8 cellular contexts compared by ENCODE assay signal in the genomic region with DNA sequence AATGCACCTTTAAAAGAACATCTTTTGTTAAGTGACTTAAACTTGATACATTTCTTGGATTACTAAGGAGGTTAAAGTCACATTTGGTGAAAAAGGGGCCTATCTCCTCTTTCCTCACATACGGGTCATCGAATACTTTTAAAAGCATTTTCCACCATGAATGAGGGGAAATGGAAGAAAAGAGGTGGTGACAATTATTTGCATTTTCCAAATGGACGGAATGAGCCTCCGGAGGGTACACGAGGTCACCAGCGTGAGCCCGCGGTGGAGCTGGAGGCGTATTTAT. TPM values are rescaled to one million over a fixed set of nuclear protein-coding genes. Genes with fewer than 3 reads are reported as not detected.
DNase-seq lines count a peak whose midpoint lies in the region; ATAC-seq lines count a peak whose summit lies in the region.

No MANE protein-coding gene starts in this region.

- H3K36me3 Mint-ChIP-seq in central memory CD8-positive, alpha-beta T cell (ENCODE audit: insufficient read depth): peaks cover 3% of the 10 kb centered on the region
- peaks cover 0 to 2% (median 0%) of the 10 kb centered on the region in 5 donors for H3K36me3 Mint-ChIP-seq in naive thymus-derived CD4-positive, alpha-beta T cell

- H3K4me3 ChIP-seq in BLaER1 treated with 17β-estradiol and CSF1 and Interleukin-3, amounts not matched to agents 10 nM and 100 nM: peak overlapping the region; percentile 60 to 89 (median 72)
- peak overlapping the region; percentile 89 for H3K4me3 ChIP-seq in HUES64 (ENCODE audit: low read length)
- H3K4me3 ChIP-seq in naive thymus-derived CD4-positive, alpha-beta T cell (ENCODE audit: low read length): peak overlapping the region; percentile 73

- peaks cover 4 to 52% (median 35%) of the 10 kb centered on the region in 11 experiments; a peak in 17 of 22 replicates for H4K20me1 ChIP-seq in BLaER1 treated with 17β-estradiol and CSF1 and Interleukin-3, amounts not matched to agents 10 nM and 100 nM

- no peak for DNase-seq in central memory CD8-positive, alpha-beta T cell (ENCODE audit: low spot score in 2 of 2)
- peak in 1 of 9 donors; percentile 4 for DNase-seq in naive thymus-derived CD4-positive, alpha-beta T cell
- DNase-seq in ACHN (no peak), COLO668 (lab: John Stamatoyannopoulos, UW; ENCODE audit: unreplicated experiment) (no peak), DMS79 treated with DMSO at 0.1 percent for 48 hours (lab: John Stamatoyannopoulos, UW) (no peak)
- DNase-seq in activated effector memory CD4-positive, alpha-beta T cell treated with anti-CD3 and anti-CD28 coated beads, Interleukin-2, amount 50 U/mL, for 16 hours: no peak

- 2% methylated on average over 7 of the region's 9 CpGs for WGBS in HUES64

- H3K9me3 ChIP-seq in BLaER1 treated with 17β-estradiol and CSF1 and Interleukin-3, amounts not matched to agents 10 nM and 100 nM (replicated peaks in 1 of 11): peaks cover 0 to 4% (median 0%) of the 10 kb centered on the region in 11 experiments; a peak in 1 of 22 replicates
- H3K9me3 ChIP-seq in HUES64 (ENCODE audit: insufficient read depth, low read depth, low read length): no peaks in the 10 kb centered on the region
- no peaks in the 10 kb centered on the region for H3K9me3 ChIP-seq in naive thymus-derived CD4-positive, alpha-beta T cell (ENCODE audit: control insufficient read depth in 2 of 3, low read length in 3 of 3)

- POLR2A ChIA-PET in naive thymus-derived CD4-positive, alpha-beta T cell (lab: Charles Lee): interaction anchor here (1.1 to 2.8 kb wide), 2 partner anchors 14 to 44 kb away, joined by 4 to 10 read pairs; no protein-coding TSS in a partner anchor

- peaks cover 88 to 100% (median 98%) of the 10 kb centered on the region in 11 experiments for H3K27me3 ChIP-seq in BLaER1 treated with 17β-estradiol and CSF1 and Interleukin-3, amounts not matched to agents 10 nM and 100 nM
- H3K27me3 ChIP-seq in HUES64 (ENCODE audit: insufficient read depth, low read length): no peaks in the 10 kb centered on the region
- H3K27me3 ChIP-seq in naive thymus-derived CD4-positive, alpha-beta T cell (ENCODE audit: control insufficient read depth in 2 of 2, insufficient read depth in 2 of 2, low read length in 2 of 2): peaks cover 0 to 6% of the 10 kb centered on the region in 2 donors

- H3K4me1 Mint-ChIP-seq in central memory CD8-positive, alpha-beta T cell: peaks cover 37% of the 10 kb centered on the region
- H3K4me1 Mint-ChIP-seq in naive thymus-derived CD4-positive, alpha-beta T cell: peaks cover 13 to 47% (median 36%) of the 10 kb centered on the region in 7 donors

- no peak for ATAC-seq in central memory CD8-positive, alpha-beta T cell (replicated peaks; ENCODE audit: extremely low read depth, poor library complexity, severe bottlenecking)
- ATAC-seq in naive thymus-derived CD4-positive, alpha-beta T cell: no peak

- H3K27ac Mint-ChIP-seq in central memory CD8-positive, alpha-beta T cell (ENCODE audit: low read depth): peak overlapping the region; percentile 65
- H3K27ac Mint-ChIP-seq in naive thymus-derived CD4-positive, alpha-beta T cell: peak overlapping the region in 5 of 9 donors; percentile 31 to 71 (median 54)

- no peaks in the 10 kb centered on the region for H3K9me3 Mint-ChIP-seq in central memory CD8-positive, alpha-beta T cell
- peaks cover 0 to 2% (median 0%) of the 10 kb centered on the region in 11 donors for H3K9me3 Mint-ChIP-seq in naive thymus-derived CD4-positive, alpha-beta T cell

- H3K4me1 ChIP-seq in BLaER1 treated with 17β-estradiol and CSF1 and Interleukin-3, amounts not matched to agents 10 nM and 100 nM: peaks cover 14 to 31% (median 17%) of the 10 kb centered on the region in 10 experiments
- peaks cover 26% of the 10 kb centered on the region for H3K4me1 ChIP-seq in HUES64 (ENCODE audit: insufficient read depth, low read length)
- peaks cover 9 to 11% of the 10 kb centered on the region in 2 donors for H3K4me1 ChIP-seq in naive thymus-derived CD4-positive, alpha-beta T cell (ENCODE audit: control insufficient read depth in 2 of 2, insufficient read depth in 2 of 2, low read length in 2 of 2)

- in situ Hi-C loops in ACHN (cut with HindIII; ENCODE audit: low pct_ligation_motif_present, low pct_unique_long_range_greater_than_20kb, low sequenced_read_pairs): no loop called here

- H3K4me3 Mint-ChIP-seq in central memory CD8-positive, alpha-beta T cell: peak overlapping the region; percentile 85
- H3K4me3 Mint-ChIP-seq in naive thymus-derived CD4-positive, alpha-beta T cell: peak overlapping the region; percentile 78 to 95 (median 84)

- no peak overlapping the region; a peak in 3 of 22 replicates for H3K27ac ChIP-seq in BLaER1 treated with 17β-estradiol and CSF1 and Interleukin-3, amounts not matched to agents 10 nM and 100 nM
- H3K27ac ChIP-seq in HUES64 (ENCODE audit: low read depth, low read length): peak overlapping the region; percentile 98
- peak overlapping the region; percentile 50 for H3K27ac ChIP-seq in naive thymus-derived CD4-positive, alpha-beta T cell (ENCODE audit: low read depth, low read length)

- intact Hi-C loops in naive thymus-derived CD4-positive, alpha-beta T cell (cut with micrococcal nuclease): loop anchor here (2.0 to 5.0 kb wide), 5 partner anchors 45 to 353 kb away; a partner anchor contains a TSS

- H3K27me3 Mint-ChIP-seq in central memory CD8-positive, alpha-beta T cell: no peaks in the 10 kb centered on the region
- H3K27me3 Mint-ChIP-seq in naive thymus-derived CD4-positive, alpha-beta T cell: peaks cover 24 to 46% (median 28%) of the 10 kb centered on the region in 5 donors

- CTCF ChIA-PET in naive thymus-derived CD4-positive, alpha-beta T cell (lab: Charles Lee): no interaction called here

- no peaks in the 10 kb centered on the region for H3K36me3 ChIP-seq in BLaER1 treated with 17β-estradiol and CSF1 and Interleukin-3, amounts not matched to agents 10 nM and 100 nM
- H3K36me3 ChIP-seq in HUES64 (ENCODE audit: insufficient read depth, low read length): no peaks in the 10 kb centered on the region
- no peaks in the 10 kb centered on the region for H3K36me3 ChIP-seq in naive thymus-derived CD4-positive, alpha-beta T cell (ENCODE audit: control insufficient read depth in 2 of 3, insufficient read depth in 3 of 3, low read length in 3 of 3)

- peak overlapping the region; percentile 95 to 100 (median 99) for H3K4me2 ChIP-seq in BLaER1 treated with 17β-estradiol and CSF1 and Interleukin-3, amounts not matched to agents 10 nM and 100 nM

- peak overlapping the region in 9 of 11 experiments; percentile 67 to 81 (median 74); a peak in 14 of 22 replicates for H3K9ac ChIP-seq in BLaER1 treated with 17β-estradiol and CSF1 and Interleukin-3, amounts not matched to agents 10 nM and 100 nM
- H3K9ac ChIP-seq in HUES64 (ENCODE audit: low read depth, low read length): peak overlapping the region; percentile 96

RNA-seq across cellular contexts. Expression of a gene that starts 1.0 kb away (rescaled TPM):
- 54.8 TPM for polyA plus RNA-seq in HUES64 (2013, experiment 1 of 2)
- 52.4 TPM for polyA plus RNA-seq in HUES64 (2013, experiment 2 of 2)
- 10 to 100 TPM in 2 of 5 experiments, 1 to 10 TPM in 3; 4.3 to 11.3 (median 8.9) TPM for total RNA-seq in naive thymus-derived CD4-positive, alpha-beta T cell
- polyA plus RNA-seq in naive thymus-derived CD4-positive, alpha-beta T cell: 1 to 10 TPM; 2.1 to 3.0 TPM

Comparison
In these comparisons a context has a peak if more than half of its experiments do, and no peak if none do; other contexts are left out.
1. H3K27ac ChIP-seq: peak in HUES64 (single experiment) and naive thymus-derived CD4-positive, alpha-beta T cell (single experiment); none in BLaER1 treated with 17β-estradiol and CSF1 and Interleukin-3, amounts not matched to agents 10 nM and 100 nM (0 of 11).
2. Peak in every context shown above with its lines, with median percentiles within 50 percentile points of each other: H3K4me3 ChIP-seq.